Comparison of ENCODE assay signal across 8 cellular contexts in genomic region chr10:43409385-43410109, GRCh38. TPM values are rescaled to one million over a fixed set of nuclear protein-coding genes. Genes with fewer than 3 reads are reported as not detected.
A peak's percentile ranks its signal among the peaks of the same experiment; 100 is the strongest.
DNase-seq lines count a peak whose midpoint lies in the region; ATAC-seq and TF ChIP-seq lines count a peak whose summit lies in the region.

No MANE protein-coding gene starts in this region.

- peak overlapping the region; percentile 78 for H3K4me2 ChIP-seq in SU-DHL-6 (ENCODE audit: low read depth, low read length, poor library complexity, severe bottlenecking)

- in situ Hi-C loops in astrocyte of the cerebellum (cut with HindIII; ENCODE audit: low sequenced_read_pairs): no loop called here

- no peaks in the 10 kb centered on the region for H3K9me3 ChIP-seq in SU-DHL-6 (ENCODE audit: insufficient read depth, low read length)

- DNase-seq in NCI-H1417 (lab: John Stamatoyannopoulos, UW) (peak in 2 of 3 experiments; percentile 64 to 78), NCI-H1417 treated with DMSO at 0.1 percent for 48 hours (lab: John Stamatoyannopoulos, UW) (no peak), astrocyte of the cerebellum (ENCODE audit: low read depth) (no peak), left colon (peak; percentile 58 to 77), SKM-1 (lab: John Stamatoyannopoulos, UW; ENCODE audit: unreplicated experiment) (no peak)
- peak; percentile 66 for DNase-seq in stimulated activated CD4-positive, alpha-beta T cell treated with anti-CD3 and anti-CD28 coated beads, Interleukin-4, amount 100 ng/mL, for 1 hour

- no peak for TF ChIP-seq CTCF in SU-DHL-6 (IDR thresholded peaks at IDR 0.05; ENCODE audit: insufficient read depth, low read length, poor library complexity, severe bottlenecking)
- TF ChIP-seq CTCF in astrocyte of the cerebellum (IDR thresholded peaks at IDR 0.05; ENCODE audit: low read depth, low read length, missing control alignments): no peak

- 0 out of 2 replicates have a peak, but pooled peaks cover 6% of the 10 kb centered on the region for H4K20me1 ChIP-seq in SU-DHL-6 (ENCODE audit: low read depth, low read length)

- H3K27ac ChIP-seq in SU-DHL-6 (ENCODE audit: low read depth, low read length): peak overlapping the region; percentile 96

- H3K27me3 ChIP-seq in SU-DHL-6 (ENCODE audit: low read length): no peaks in the 10 kb centered on the region

- peaks cover 7% of the 10 kb centered on the region; the same call in 1 of the 2 replicates for H3K36me3 ChIP-seq in SU-DHL-6 (ENCODE audit: low read length)

- intact Hi-C loops in left colon (cut with DNase I, micrococcal nuclease): no loop called here

- H2AFZ ChIP-seq in SU-DHL-6 (ENCODE audit: low read depth, low read length, severe bottlenecking): no peak overlapping the region

- no peaks in the 10 kb centered on the region for H3K9me2 ChIP-seq in SU-DHL-6 (replicated peaks; ENCODE audit: insufficient read depth, low read length)

- H3F3A ChIP-seq in SU-DHL-6 (ENCODE audit: insufficient read depth): peaks cover 29% of the 10 kb centered on the region

- peaks cover 47% of the 10 kb centered on the region for H3K79me2 ChIP-seq in SU-DHL-6 (ENCODE audit: insufficient read depth, low read length)

- ATAC-seq in left colon: peak; percentile 29
- ATAC-seq in HG02642 (IDR thresholded peaks at IDR 0.05; ENCODE audit: poor library complexity, unreplicated experiment): no peak

- H3K4me3 ChIP-seq in SU-DHL-6 (ENCODE audit: insufficient read depth, low read length, poor library complexity, severe bottlenecking): peak overlapping the region; percentile 86
- peak overlapping the region; percentile 77 for H3K4me3 ChIP-seq in astrocyte of the cerebellum (ENCODE audit: low read depth, low read length)

- H3K9ac ChIP-seq in SU-DHL-6 (ENCODE audit: low read length): peak overlapping the region; percentile 100

RNA-seq across cellular contexts. Expression of gene HNRNPF, which starts 0.6 kb away (rescaled TPM):
- 100 to 1,000 TPM; 214 to 257 TPM for total RNA-seq in left colon

RNA-seq across cellular contexts. Expression of gene ZNF487, which starts 27.4 kb away (rescaled TPM):
- total RNA-seq in left colon: 1 to 10 TPM; 5.2 to 5.9 TPM

RNA-seq across cellular contexts. Expression of gene FXYD4, which starts 38.1 kb away (rescaled TPM):
- not detected for total RNA-seq in left colon

Comparison
In these comparisons a context has a peak if more than half of its experiments do, and no peak if none do; other contexts are left out.
1. DNase-seq: peak in NCI-H1417 (2 of 3), left colon (2 of 2) and stimulated activated CD4-positive, alpha-beta T cell treated with anti-CD3 and anti-CD28 coated beads, Interleukin-4, amount 100 ng/mL, for 1 hour (single experiment); none in NCI-H1417 treated with DMSO at 0.1 percent for 48 hours (single experiment), astrocyte of the cerebellum (single experiment) and SKM-1 (single experiment).